ENCODE assay signal across 10 cellular contexts in genomic region chr5:177555228-177555627, GRCh38. TPM values are rescaled to one million over a fixed set of nuclear protein-coding genes. Genes with fewer than 3 reads are reported as not detected.
DNase-seq lines count a peak whose midpoint lies in the region; ATAC-seq and TF ChIP-seq lines count a peak whose summit lies in the region.
"Had no signal": no experiment of that assay in that cellular context is flagged by ENCODE, and none has a peak within 500 bp of the region (broad histone marks: within the 10 kb centered on the region; RNA-seq: fewer than 3 reads in every experiment).

No MANE protein-coding gene starts in this region.

- ATAC-seq in naive thymus-derived CD8-positive, alpha-beta T cell: no peak
- no peak for ATAC-seq in body of pancreas

- peaks cover 49% of the 10 kb centered on the region for H3K4me1 Mint-ChIP-seq in brain
- H3K4me1 Mint-ChIP-seq in naive thymus-derived CD8-positive, alpha-beta T cell: peaks cover 18 to 40% (median 31%) of the 10 kb centered on the region in 4 donors

- POLR2A ChIA-PET in naive thymus-derived CD8-positive, alpha-beta T cell (lab: Charles Lee): interaction anchor here (1.0 kb wide), 1 partner anchor 37 kb away, joined by 3 read pairs; the partner anchor contains the start of gene TMED9

- H3K36me3 ChIP-seq in BLaER1 treated with 17β-estradiol and CSF1 and Interleukin-3, amounts not matched to agents 10 nM and 100 nM: peaks cover 21 to 30% (median 27%) of the 10 kb centered on the region in 11 experiments; a peak in 21 of 22 replicates
- H3K36me3 ChIP-seq in body of pancreas (replicated peaks in 1 of 2; ENCODE audit: insufficient read depth in 1 of 2, low read depth in 2 of 2): no peaks in the 10 kb centered on the region
- H3K36me3 ChIP-seq: tibial nerve had no signal

- H3K4me2 ChIP-seq in BLaER1 treated with 17β-estradiol and CSF1 and Interleukin-3, amounts not matched to agents 10 nM and 100 nM: peak overlapping the region in 6 of 11 experiments; percentile 71 to 97 (median 92); a peak in 7 of 22 replicates

- peaks cover 3% of the 10 kb centered on the region for H3K27me3 Mint-ChIP-seq in brain
- no peaks in the 10 kb centered on the region for H3K27me3 Mint-ChIP-seq in naive thymus-derived CD8-positive, alpha-beta T cell

- H3K4me3 Mint-ChIP-seq in brain: peak overlapping the region; percentile 78 to 88 (median 86)
- H3K4me3 Mint-ChIP-seq in naive thymus-derived CD8-positive, alpha-beta T cell: peak overlapping the region; percentile 70 to 96 (median 88)

- H3K9me3 ChIP-seq in BLaER1 treated with 17β-estradiol and CSF1 and Interleukin-3, amounts not matched to agents 10 nM and 100 nM (replicated peaks in 1 of 11): no peaks in the 10 kb centered on the region; a peak in 1 of 22 replicates
- H3K9me3 ChIP-seq in body of pancreas: no peaks in the 10 kb centered on the region
- H3K9me3 ChIP-seq: tibial nerve had no signal

- H3K4me1 ChIP-seq in BLaER1 treated with 17β-estradiol and CSF1 and Interleukin-3, amounts not matched to agents 10 nM and 100 nM: peaks cover 30 to 41% (median 35%) of the 10 kb centered on the region in 10 experiments
- peaks cover 24% of the 10 kb centered on the region for H3K4me1 ChIP-seq in body of pancreas

- no peak for TF ChIP-seq POLR2A in body of pancreas (IDR thresholded peaks at IDR 0.05)

- no peaks in the 10 kb centered on the region for H3K27me3 ChIP-seq in BLaER1 treated with 17β-estradiol and CSF1 and Interleukin-3, amounts not matched to agents 10 nM and 100 nM
- H3K27me3 ChIP-seq in body of pancreas: no peaks in the 10 kb centered on the region
- H3K27me3 ChIP-seq: tibial nerve had no signal

- peak overlapping the region in 3 of 5 experiments; percentile 76 to 93 (median 77) for H3K27ac Mint-ChIP-seq in brain
- H3K27ac Mint-ChIP-seq in naive thymus-derived CD8-positive, alpha-beta T cell: peak overlapping the region in 4 of 10 donors; percentile 61 to 89 (median 78)

- H3K9ac ChIP-seq in BLaER1 treated with 17β-estradiol and CSF1 and Interleukin-3, amounts not matched to agents 10 nM and 100 nM: no peak overlapping the region

- no peak overlapping the region; a peak in 1 of 20 replicates for H3K4me3 ChIP-seq in BLaER1 treated with 17β-estradiol and CSF1 and Interleukin-3, amounts not matched to agents 10 nM and 100 nM
- H3K4me3 ChIP-seq in Jurkat, Clone E6-1 (ENCODE audit: low read length): peak overlapping the region; percentile 63; the same call in 1 of the 2 replicates
- H3K4me3 ChIP-seq in body of pancreas: no peak overlapping the region

- H3K36me3 Mint-ChIP-seq in brain: peaks cover 29% of the 10 kb centered on the region
- H3K36me3 Mint-ChIP-seq in naive thymus-derived CD8-positive, alpha-beta T cell: peaks cover 0 to 19% (median 4%) of the 10 kb centered on the region in 3 donors

- peaks cover 0 to 10% (median 0%) of the 10 kb centered on the region in 5 experiments for H3K9me3 Mint-ChIP-seq in brain
- no peaks in the 10 kb centered on the region for H3K9me3 Mint-ChIP-seq in naive thymus-derived CD8-positive, alpha-beta T cell

- DNase-seq in Jurkat, Clone E6-1 (ENCODE audit: low read depth, low spot score): no peak
- no peak for DNase-seq in naive thymus-derived CD8-positive, alpha-beta T cell
- DNase-seq in NCI-H2196 treated with DMSO at 0.1 percent for 48 hours (lab: John Stamatoyannopoulos, UW; ENCODE audit: unreplicated experiment) (no peak), posterior vena cava (ENCODE audit: low spot score) (no peak), substantia nigra (lab: John Stamatoyannopoulos, UW) (no peak), body of pancreas (no peak)
- DNase-seq: effector CD4-positive, alpha-beta T cell had no signal

- H3K27ac ChIP-seq in BLaER1 treated with 17β-estradiol and CSF1 and Interleukin-3, amounts not matched to agents 10 nM and 100 nM: no peak overlapping the region
- H3K27ac ChIP-seq in substantia nigra (ENCODE audit: low read depth, low read length, poor library complexity, severe bottlenecking) (no peak overlapping the region), body of pancreas (no peak overlapping the region)

- peaks cover 25 to 40% (median 38%) of the 10 kb centered on the region in 11 experiments; a peak in 21 of 22 replicates for H4K20me1 ChIP-seq in BLaER1 treated with 17β-estradiol and CSF1 and Interleukin-3, amounts not matched to agents 10 nM and 100 nM

- no peak for TF ChIP-seq CTCF in brain (conservative IDR thresholded peaks at IDR 0.05)
- TF ChIP-seq CTCF in body of pancreas (IDR thresholded peaks at IDR 0.05): no peak

- WGBS in body of pancreas, 2 donors: 59% methylated on average over 2 of the region's 2 CpGs

- intact Hi-C loops in posterior vena cava (cut with DNase I): no loop called here
- intact Hi-C loops in body of pancreas (cut with DNase I): loop anchor here (5.0 kb wide), 1 partner anchor 42 kb away; no protein-coding TSS in a partner anchor

RNA-seq across cellular contexts. Expression of gene FAM193B, which starts 0.9 kb away (rescaled TPM):
- 89.2 TPM for polyA plus RNA-seq in Jurkat, Clone E6-1 (2012; ENCODE audit: insufficient read depth, insufficient read length)
- polyA plus RNA-seq in brain (ENCODE audit: insufficient read depth, low read depth, low replicate concordance): 21.6 TPM
- total RNA-seq in naive thymus-derived CD8-positive, alpha-beta T cell: 100 to 1,000 TPM; 214 to 225 TPM
- 1 to 10 TPM; 1.6 to 5.5 (median 3.4) TPM for polyA plus RNA-seq in naive thymus-derived CD8-positive, alpha-beta T cell
- total RNA-seq in posterior vena cava (10 to 100 TPM; 33.6 to 36.5 TPM), body of pancreas (100 to 1,000 TPM in 1 of 2 donors, 10 to 100 TPM in 1; 79.9 to 133 TPM)

RNA-seq across cellular contexts. Expression of gene TMED9, which starts 36.8 kb away (rescaled TPM):
- polyA plus RNA-seq in Jurkat, Clone E6-1 (2012; ENCODE audit: insufficient read depth, insufficient read length): 112 TPM
- polyA plus RNA-seq in brain (ENCODE audit: insufficient read depth, low read depth, low replicate concordance): 92.1 TPM
- 10 to 100 TPM; 61.5 to 63.1 TPM for total RNA-seq in naive thymus-derived CD8-positive, alpha-beta T cell
- 100 to 1,000 TPM in 1 of 3 donors, 10 to 100 TPM in 2; 89.0 to 121 (median 93.8) TPM for polyA plus RNA-seq in naive thymus-derived CD8-positive, alpha-beta T cell
- total RNA-seq in posterior vena cava (100 to 1,000 TPM; 117 TPM), body of pancreas (100 to 1,000 TPM in 1 of 2 donors, 10 to 100 TPM in 1; 82.2 to 155 TPM)

RNA-seq across cellular contexts. Expression of gene DDX41, which starts 38.5 kb away (rescaled TPM):
- polyA plus RNA-seq in Jurkat, Clone E6-1 (2012; ENCODE audit: insufficient read depth, insufficient read length): 187 TPM
- polyA plus RNA-seq in brain (ENCODE audit: insufficient read depth, low read depth, low replicate concordance): 231 TPM
- total RNA-seq in naive thymus-derived CD8-positive, alpha-beta T cell: 10 to 100 TPM; 84.0 to 86.4 TPM
- 10 to 100 TPM; 29.0 to 54.4 (median 43.0) TPM for polyA plus RNA-seq in naive thymus-derived CD8-positive, alpha-beta T cell
- total RNA-seq in posterior vena cava (10 to 100 TPM; 52.1 to 52.6 TPM), body of pancreas (100 to 1,000 TPM in 1 of 2 donors, 10 to 100 TPM in 1; 86.1 to 115 TPM)

RNA-seq across cellular contexts. Expression of gene B4GALT7, which starts 44.7 kb away (rescaled TPM):
- 15.8 TPM for polyA plus RNA-seq in Jurkat, Clone E6-1 (2012; ENCODE audit: insufficient read depth, insufficient read length)
- polyA plus RNA-seq in brain (ENCODE audit: insufficient read depth, low read depth, low replicate concordance): 28.3 TPM
- 10 to 100 TPM; 36.2 to 39.3 TPM for total RNA-seq in naive thymus-derived CD8-positive, alpha-beta T cell
- 10 to 100 TPM; 14.8 to 21.1 (median 18.7) TPM for polyA plus RNA-seq in naive thymus-derived CD8-positive, alpha-beta T cell
- total RNA-seq in posterior vena cava: 10 to 100 TPM; 17.1 to 17.6 TPM
- total RNA-seq in body of pancreas: 10 to 100 TPM; 17.1 to 17.5 TPM

RNA-seq across cellular contexts. Expression of gene DOK3, which starts 45.6 kb away (rescaled TPM):
- 4.1 TPM for polyA plus RNA-seq in Jurkat, Clone E6-1 (2012; ENCODE audit: insufficient read depth, insufficient read length)
- 1.8 TPM for polyA plus RNA-seq in brain (ENCODE audit: insufficient read depth, low read depth, low replicate concordance)
- 1 to 10 TPM; 3.7 to 3.8 TPM for total RNA-seq in naive thymus-derived CD8-positive, alpha-beta T cell
- under 1 TPM in 1 of 3 donors, not detected in 2; 0.22 TPM for polyA plus RNA-seq in naive thymus-derived CD8-positive, alpha-beta T cell
- 10 to 100 TPM in 1 of 2 donors, 1 to 10 TPM in 1; 8.0 to 19.2 TPM for total RNA-seq in posterior vena cava
- total RNA-seq in body of pancreas: 1 to 10 TPM; 3.3 to 5.4 TPM
